8 cellular contexts compared by ENCODE assay signal in the genomic region with DNA sequence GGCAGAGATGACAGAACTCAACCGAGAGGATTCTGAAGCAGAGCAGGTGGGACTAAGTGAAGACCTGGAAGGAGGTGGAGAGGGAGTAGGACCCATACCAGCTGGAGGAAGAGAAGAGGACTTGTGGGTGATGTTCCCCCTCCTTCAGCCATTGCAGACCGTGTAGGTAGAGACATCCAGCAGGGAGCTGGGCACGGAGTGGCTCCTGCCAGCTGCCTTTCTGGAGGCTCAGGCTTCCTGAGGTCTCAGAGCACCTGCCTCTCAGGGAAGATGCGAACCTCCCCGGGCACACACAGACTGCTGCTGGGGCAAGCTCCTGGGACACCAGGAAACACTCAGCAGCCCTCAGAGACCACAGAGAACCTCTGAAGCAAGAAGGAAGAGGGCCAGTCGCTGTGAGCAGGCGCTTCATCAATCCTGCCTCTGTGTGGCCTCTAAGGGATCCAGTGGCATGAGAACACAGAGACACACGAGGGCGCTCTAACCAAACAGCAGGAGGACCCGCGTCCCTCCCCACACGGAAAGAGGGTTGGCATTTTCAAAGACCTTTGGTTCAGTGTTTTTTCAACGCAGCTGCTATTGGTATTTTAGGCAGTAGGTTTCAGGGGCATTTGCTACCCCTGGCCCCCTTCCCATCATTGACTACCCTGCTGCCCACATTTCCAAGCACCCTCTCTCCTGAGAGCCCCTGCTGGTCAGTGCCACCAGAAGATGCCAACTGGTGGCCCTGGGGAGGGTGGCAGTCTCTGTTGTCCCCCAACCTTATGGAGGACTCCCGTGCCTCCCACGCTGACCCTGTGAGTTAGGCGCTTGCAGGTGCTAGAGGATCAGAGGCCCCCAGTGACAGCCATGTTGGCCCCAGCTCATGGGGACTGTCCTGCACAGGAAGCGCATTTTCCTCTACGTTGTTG.
DNase-seq lines count a peak whose midpoint lies in the region; ATAC-seq and TF ChIP-seq lines count a peak whose summit lies in the region.

No MANE protein-coding gene starts in this region.

- H3K4me2 ChIP-seq in osteoblast (ENCODE audit: insufficient read depth, low read length) = no peak overlapping the region

- H3K9me3 ChIP-seq in MG63 = no peaks in the 10 kb centered on the region
- H3K9me3 ChIP-seq in osteoblast (ENCODE audit: low read depth, low read length) = no peaks in the 10 kb centered on the region
- no peaks in the 10 kb centered on the region for H3K9me3 ChIP-seq in thoracic aorta

- ATAC-seq in GM19397 (IDR thresholded peaks at IDR 0.05; ENCODE audit: unreplicated experiment) = peak; percentile 59
- ATAC-seq in thoracic aorta (ENCODE audit: insufficient number of reproducible peaks, low FRiP score, low read depth) = no peak

- H3K4me1 ChIP-seq in osteoblast (ENCODE audit: insufficient read depth, low read length) (peaks cover 23% of the 10 kb centered on the region), thoracic aorta (ENCODE audit: control insufficient read depth in 1 of 2, low read depth in 2 of 2) (peaks cover 0 to 5% of the 10 kb centered on the region in 2 donors)

- H3K36me3 ChIP-seq in MG63 = no peaks in the 10 kb centered on the region
- no peaks in the 10 kb centered on the region for H3K36me3 ChIP-seq in osteoblast (ENCODE audit: insufficient read depth, low read length)
- no peaks in the 10 kb centered on the region for H3K36me3 ChIP-seq in thoracic aorta

- H2AFZ ChIP-seq in osteoblast (ENCODE audit: low read length) = no peak overlapping the region

- DNase-seq in AG20443 (ENCODE audit: low spot score) (peak; percentile 91), MG63 (peak; percentile 59), SHP77 treated with DMSO at 0.1 percent for 48 hours (lab: John Stamatoyannopoulos, UW) (peak; percentile 71), foreskin melanocyte (peak; percentile 63), osteoblast (ENCODE audit: insufficient read length, low spot score, missing footprints) (peak; percentile 95), thoracic aorta (ENCODE audit: low spot score) (peak; percentile 36)
- peak; percentile 63 for DNase-seq in activated T-helper 9 cell treated with anti-CD3 and anti-CD28 coated beads, Interleukin-2, amount 50 U/mL, for 16 hours (ENCODE audit: low read depth)

- H3K79me2 ChIP-seq in osteoblast (ENCODE audit: insufficient read depth, low read length) = no peaks in the 10 kb centered on the region

- peaks cover 2% of the 10 kb centered on the region for H4K20me1 ChIP-seq in osteoblast (ENCODE audit: insufficient read depth, low read length)

- TF ChIP-seq CTCF in osteoblast (IDR thresholded peaks at IDR 0.05; ENCODE audit: extremely low read depth, low read depth, low read length) = peak; percentile 96
- TF ChIP-seq CTCF in thoracic aorta (IDR thresholded peaks at IDR 0.05) = peak; percentile 81

- H3K4me3 ChIP-seq in MG63 (no peak overlapping the region), osteoblast (ENCODE audit: insufficient read depth, low read length) (no peak overlapping the region), thoracic aorta (no peak overlapping the region)

- H3K27me3 ChIP-seq in MG63 (no peaks in the 10 kb centered on the region), osteoblast (ENCODE audit: insufficient read depth, low read length) (no peaks in the 10 kb centered on the region), thoracic aorta (replicated peaks; ENCODE audit: insufficient read depth) (no peaks in the 10 kb centered on the region)

- H3K27ac ChIP-seq in osteoblast (ENCODE audit: low read depth, low read length) (no peak overlapping the region), thoracic aorta (no peak overlapping the region)

Comparison
In these comparisons a context has a peak if more than half of its experiments do, and no peak if none do; other contexts are left out.
1. DNase-seq: peak in every context shown above with its lines; median percentile 95 in osteoblast; 91 in AG20443; 71 in SHP77 treated with DMSO at 0.1 percent for 48 hours; 63 in activated T-helper 9 cell treated with anti-CD3 and anti-CD28 coated beads, Interleukin-2, amount 50 U/mL, for 16 hours; 63 in foreskin melanocyte; 59 in MG63; 36 in thoracic aorta.